ENCODE assay signal across 2 cellular contexts in genomic region chr16:57808589-57808988, GRCh38.
TF ChIP-seq lines count a peak whose summit lies in the region.

No MANE protein-coding gene starts in this region.

TF ChIP-seq in GM23338, 12 proteins besides CTCF, POLR2A, EP300 and RAD21 (continued from another document):
- no peak for TF ChIP-seq REST (IDR thresholded peaks at IDR 0.05; ENCODE audit: unreplicated experiment)

TF ChIP-seq in WTC11, 78 proteins besides CTCF, POLR2A, EP300 and RAD21 (continued from another document):
- TF ChIP-seq ZNF281 (CRISPR knock-in tag; IDR thresholded peaks at IDR 0.05) (no peak), FOXP4 (CRISPR knock-in tag; IDR thresholded peaks at IDR 0.05) (no peak), ZNF416 (CRISPR knock-in tag; IDR thresholded peaks at IDR 0.05) (no peak), ZSCAN18 (CRISPR knock-in tag; IDR thresholded peaks at IDR 0.05) (no peak), MAX (CRISPR knock-in tag; IDR thresholded peaks at IDR 0.05) (no peak), USF1 (CRISPR knock-in tag; IDR thresholded peaks at IDR 0.05) (no peak), ZBTB43 (CRISPR knock-in tag; IDR thresholded peaks at IDR 0.05) (no peak), FOXJ3 (CRISPR knock-in tag; IDR thresholded peaks at IDR 0.05; ENCODE audit: borderline replicate concordance) (no peak), FOXK1 (CRISPR knock-in tag; IDR thresholded peaks at IDR 0.05) (no peak)
TF ChIP-seq in WTC11: peak in this region for 0.
